In the genomic region with DNA sequence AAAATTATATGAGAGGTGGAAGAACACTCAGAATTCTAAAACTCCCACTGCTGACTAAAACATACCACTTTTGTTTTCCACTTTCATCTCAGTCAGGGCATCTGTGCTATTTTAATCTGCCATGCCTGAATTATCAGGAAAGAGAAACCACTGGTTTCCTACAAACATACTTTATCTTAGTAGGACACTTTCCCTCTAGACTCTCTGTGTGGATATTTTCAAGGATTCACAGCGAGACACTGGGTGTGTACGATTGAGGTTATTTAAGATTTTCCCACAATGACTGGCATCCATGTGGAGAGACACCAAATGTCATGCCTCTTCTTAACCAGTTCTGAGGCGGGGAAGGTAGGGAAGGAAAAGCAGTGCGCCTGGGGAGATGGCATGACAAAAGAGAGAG, we compare ENCODE assay signal across 14 cellular contexts.
"Had no signal": no experiment of that assay in that cellular context is flagged by ENCODE, and none has a peak within 500 bp of the region (broad histone marks: within the 10 kb centered on the region; RNA-seq: fewer than 3 reads in every experiment).

No MANE protein-coding gene starts in this region.

- ATAC-seq: esophagus mucosa, left colon had no signal

- H3K27ac ChIP-seq: adrenal gland, brain microvascular endothelial cell, ovary, stomach, thyroid gland, uterus had no signal

- H3K4me3 ChIP-seq: adrenal gland, ovary, stomach, thyroid gland, uterus had no signal

- H3K27me3 ChIP-seq: adrenal gland, brain microvascular endothelial cell, ovary, stomach, thyroid gland, uterus had no signal

- H3K36me3 ChIP-seq: adrenal gland, brain microvascular endothelial cell, ovary, stomach, thyroid gland, uterus had no signal

- H3K4me3 Mint-ChIP-seq: activated CD4-positive, alpha-beta T cell treated with anti-CD3 and anti-CD28 coated beads, Interleukin-2, amount 10 ng/mL, durations not matched to agents 24 days and 14 days; activated naive CD4-positive, alpha-beta T cell treated with anti-CD3 and anti-CD28 coated beads for 36 hours; activated T-helper 1 cell treated with anti-CD3 and anti-CD28 coated beads, Interleukin-12 subunit alpha, Interleukin-12 subunit beta, Interleukin-2, Interleukin-4 antibody, amounts not matched to agents 30 ng/mL and 10 ng/mL and 1 ng/mL, durations not matched to agents 14 hours and 24 hours and 36 hours; neural crest cell had no signal

- H3K4me1 ChIP-seq: uterus had no signal

- DNase-seq: activated CD4-positive, alpha-beta T cell treated with anti-CD3 and anti-CD28 coated beads, Interleukin-2, amount 10 ng/mL, durations not matched to agents 24 days and 14 days; activated naive CD4-positive, alpha-beta T cell treated with anti-CD3 and anti-CD28 coated beads for 36 hours; adrenal gland; brain microvascular endothelial cell; cerebellar nuclear complex; foreskin fibroblast; left colon; ovary; stomach; thyroid gland; uterus had no signal

- H3K9me3 Mint-ChIP-seq: activated naive CD4-positive, alpha-beta T cell treated with anti-CD3 and anti-CD28 coated beads for 36 hours; neural crest cell had no signal

- H3K9me3 ChIP-seq: adrenal gland, ovary, stomach, thyroid gland, uterus had no signal

- H3K27ac Mint-ChIP-seq: activated CD4-positive, alpha-beta T cell treated with anti-CD3 and anti-CD28 coated beads, Interleukin-2, amount 10 ng/mL, durations not matched to agents 24 days and 14 days; activated naive CD4-positive, alpha-beta T cell treated with anti-CD3 and anti-CD28 coated beads for 36 hours; activated T-helper 1 cell treated with anti-CD3 and anti-CD28 coated beads, Interleukin-12 subunit alpha, Interleukin-12 subunit beta, Interleukin-2, Interleukin-4 antibody, amounts not matched to agents 30 ng/mL and 10 ng/mL and 1 ng/mL, durations not matched to agents 14 hours and 24 hours and 36 hours had no signal
